30 cellular contexts compared by ENCODE assay signal in the genomic region with DNA sequence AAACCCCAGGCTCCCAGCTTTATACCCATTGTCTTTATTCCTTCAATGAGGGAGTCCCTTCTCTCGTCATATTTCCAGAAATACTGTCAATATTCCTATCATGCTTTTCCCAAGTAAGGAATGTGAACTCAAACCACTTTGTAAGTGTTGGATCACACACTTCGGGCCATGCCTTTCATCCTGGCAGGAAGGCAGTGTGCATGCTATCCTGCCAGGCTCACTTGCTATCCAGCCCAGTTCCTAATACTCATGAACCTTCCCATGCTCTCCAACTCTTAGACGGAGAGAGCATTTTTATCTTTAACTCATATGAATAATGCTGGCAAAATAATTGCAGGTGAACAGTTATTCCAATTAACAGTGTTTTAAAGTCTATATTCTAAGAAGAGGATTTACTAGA.
DNase-seq lines count a peak whose midpoint lies in the region; ATAC-seq and TF ChIP-seq lines count a peak whose summit lies in the region.
"Had no signal": no experiment of that assay in that cellular context is flagged by ENCODE, and none has a peak within 500 bp of the region (broad histone marks: within the 10 kb centered on the region; RNA-seq: fewer than 3 reads in every experiment).

No MANE protein-coding gene starts in this region.

- WGBS in right cardiac atrium: 62% methylated on average over 3 of the region's 3 CpGs

- ATAC-seq in right cardiac atrium (peak; percentile 68 to 71), Right ventricle myocardium superior (ENCODE audit: poor library complexity) (no peak)
- ATAC-seq in CD8-positive, alpha-beta T cell: no peak
- ATAC-seq: A549 had no signal

- TF ChIP-seq CTCF in CD8-positive, alpha-beta T cell (IDR thresholded peaks at IDR 0.05): no peak

- no peaks in the 10 kb centered on the region for H3K27me3 ChIP-seq in right cardiac atrium (ENCODE audit: control insufficient read depth, insufficient read depth)
- H3K27me3 ChIP-seq in CD8-positive, alpha-beta T cell (ENCODE audit: insufficient read depth, low read length): no peaks in the 10 kb centered on the region
- H3K27me3 ChIP-seq: BE2C; BLaER1; BLaER1 treated with 17β-estradiol and CSF1 and Interleukin-3, amounts not matched to agents 10 nM and 100 nM had no signal

- no peaks in the 10 kb centered on the region for H3K4me1 Mint-ChIP-seq in CD8-positive, alpha-beta T cell (ENCODE audit: low read depth)
- H3K4me1 Mint-ChIP-seq: B cell; CD14-positive monocyte; CD4-positive, alpha-beta memory T cell; CD8-positive, alpha-beta memory T cell had no signal

- H3K9me3 ChIP-seq in right cardiac atrium (ENCODE audit: control insufficient read depth, low read length): no peaks in the 10 kb centered on the region
- no peaks in the 10 kb centered on the region for H3K9me3 ChIP-seq in CD8-positive, alpha-beta T cell (ENCODE audit: low read length)
- H3K9me3 ChIP-seq: A549; BE2C; BLaER1; BLaER1 treated with 17β-estradiol and CSF1 and Interleukin-3, amounts not matched to agents 10 nM and 100 nM; Caco-2 had no signal

- H3K27me3 Mint-ChIP-seq in CD8-positive, alpha-beta T cell (ENCODE audit: low read depth): peaks cover 2% of the 10 kb centered on the region
- H3K27me3 Mint-ChIP-seq: B cell; CD4-positive, alpha-beta memory T cell; CD4-positive, alpha-beta T cell; CD4-positive, CD25-positive, alpha-beta regulatory T cell had no signal

- no peaks in the 10 kb centered on the region for H3K36me3 ChIP-seq in CD8-positive, alpha-beta T cell (ENCODE audit: insufficient read depth, low read length)
- H3K36me3 ChIP-seq: BE2C; BLaER1; BLaER1 treated with 17β-estradiol and CSF1 and Interleukin-3, amounts not matched to agents 10 nM and 100 nM had no signal

- CTCF ChIA-PET in CD8-positive, alpha-beta T cell (lab: Charles Lee): no interaction called here

- POLR2A ChIA-PET in CD8-positive, alpha-beta T cell (lab: Charles Lee): no interaction called here

- H3K9me3 Mint-ChIP-seq in CD8-positive, alpha-beta T cell: no peaks in the 10 kb centered on the region
- H3K9me3 Mint-ChIP-seq: CD4-positive, alpha-beta T cell; CD8-positive, alpha-beta memory T cell had no signal

- no peak overlapping the region for H3K4me3 Mint-ChIP-seq in CD8-positive, alpha-beta T cell
- H3K4me3 Mint-ChIP-seq: B cell; CD14-positive monocyte; CD4-positive, alpha-beta memory T cell; CD4-positive, alpha-beta T cell; CD8-positive, alpha-beta memory T cell had no signal

- no peak overlapping the region for H3K27ac Mint-ChIP-seq in CD8-positive, alpha-beta T cell
- H3K27ac Mint-ChIP-seq: B cell; CD14-positive monocyte; CD4-positive, alpha-beta T cell; CD4-positive, CD25-positive, alpha-beta regulatory T cell; CD8-positive, alpha-beta memory T cell had no signal

- DNase-seq in right cardiac atrium (no peak), Right ventricle myocardium superior (no peak), astrocyte of the hippocampus (ENCODE audit: low read depth, low spot score) (peak; percentile 17)
- DNase-seq in CD8-positive, alpha-beta T cell: no peak
- DNase-seq: 8988T; ACHN; AML-193; BE2C; C1 segment of cervical spinal cord; Caco-2; Calu3; CD4-positive, alpha-beta memory T cell; CD4-positive, alpha-beta T cell; CD4-positive, CD25-positive, alpha-beta regulatory T cell; CD8-positive, alpha-beta memory T cell; COR-L47; DMS 273 treated with DMSO at 0.1 percent for 48 hours; DMS153; DMS53; DMS79; DMS79 treated with DMSO at 0.1 percent for 48 hours; DND-41; EL had no signal

- no peak overlapping the region for H3K4me3 ChIP-seq in right cardiac atrium (ENCODE audit: low read length)
- H3K4me3 ChIP-seq in CD8-positive, alpha-beta T cell (ENCODE audit: low read depth, low read length): no peak overlapping the region
- H3K4me3 ChIP-seq: A549; BLaER1; BLaER1 treated with 17β-estradiol and CSF1 and Interleukin-3, amounts not matched to agents 10 nM and 100 nM had no signal

- intact Hi-C loops in right cardiac atrium (cut with DNase I): no loop called here
- intact Hi-C loops in Right ventricle myocardium superior (cut with DNase I): no loop called here
- intact Hi-C loops in CD8-positive, alpha-beta T cell (cut with DNase I, micrococcal nuclease): no loop called here

- H3K4me1 ChIP-seq in right cardiac atrium (ENCODE audit: control insufficient read depth, insufficient read depth, low read length): no peaks in the 10 kb centered on the region
- no peaks in the 10 kb centered on the region for H3K4me1 ChIP-seq in CD8-positive, alpha-beta T cell (ENCODE audit: insufficient read depth, low read length)
- H3K4me1 ChIP-seq: A549; BE2C; BLaER1; BLaER1 treated with 17β-estradiol and CSF1 and Interleukin-3, amounts not matched to agents 10 nM and 100 nM; Caco-2 had no signal

- H3K27ac ChIP-seq in right cardiac atrium (ENCODE audit: low read length): no peak overlapping the region
- no peak overlapping the region for H3K27ac ChIP-seq in CD8-positive, alpha-beta T cell (ENCODE audit: low read depth, low read length)
- H3K27ac ChIP-seq: 22Rv1; A549; BLaER1; BLaER1 treated with 17β-estradiol and CSF1 and Interleukin-3, amounts not matched to agents 10 nM and 100 nM; C4-2B had no signal

- H3K36me3 Mint-ChIP-seq in CD8-positive, alpha-beta T cell: no peaks in the 10 kb centered on the region
- H3K36me3 Mint-ChIP-seq: CD14-positive monocyte; CD4-positive, alpha-beta memory T cell; CD4-positive, CD25-positive, alpha-beta regulatory T cell; CD8-positive, alpha-beta memory T cell had no signal

Comparison
In these comparisons a context has a peak if more than half of its experiments do, and no peak if none do; other contexts are left out.
1. ATAC-seq: peak in right cardiac atrium (2 of 2); none in Right ventricle myocardium superior (single experiment) and CD8-positive, alpha-beta T cell (single experiment).